13 cellular contexts compared by ENCODE assay signal in the genomic region with DNA sequence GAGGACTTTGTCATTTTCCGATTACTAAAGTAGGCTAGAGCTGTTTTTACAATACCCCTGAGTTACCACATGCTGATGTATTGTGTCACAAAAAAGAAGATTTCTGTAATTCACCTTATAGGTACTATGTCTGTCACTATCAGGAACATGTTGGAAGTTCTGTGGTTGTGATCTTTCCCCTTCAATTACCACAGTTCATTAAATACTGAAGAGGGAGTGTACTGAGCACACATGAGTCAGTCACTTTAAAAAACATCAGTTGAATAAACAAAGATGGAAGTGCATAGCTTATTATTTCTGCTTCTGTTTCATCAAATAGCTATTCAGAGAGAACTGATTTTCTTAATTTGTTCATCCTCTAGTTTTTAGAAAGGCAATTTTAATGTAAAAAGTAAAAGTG. TPM values are rescaled to one million over a fixed set of nuclear protein-coding genes. Genes with fewer than 3 reads are reported as not detected.
DNase-seq lines count a peak whose midpoint lies in the region; ATAC-seq, FAIRE-seq and TF ChIP-seq lines count a peak whose summit lies in the region.
"Had no signal": no experiment of that assay in that cellular context is flagged by ENCODE, and none has a peak within 500 bp of the region (broad histone marks: within the 10 kb centered on the region; RNA-seq: fewer than 3 reads in every experiment).

No MANE protein-coding gene starts in this region.

- H3K4me1 ChIP-seq in mammary epithelial cell (ENCODE audit: insufficient read depth, low read length) = peaks cover 2% of the 10 kb centered on the region
- peaks cover 22 to 26% of the 10 kb centered on the region in 2 experiments for H3K4me1 ChIP-seq in neutrophil (ENCODE audit: control insufficient read depth in 1 of 2, insufficient read depth in 1 of 2, low read depth in 1 of 2, low read length in 1 of 2)
- H3K4me1 ChIP-seq: right lobe of liver had no signal

- H3K27me3 ChIP-seq in mammary epithelial cell (ENCODE audit: insufficient read depth, low read length) = no peaks in the 10 kb centered on the region
- no peaks in the 10 kb centered on the region for H3K27me3 ChIP-seq in neutrophil
- H3K27me3 ChIP-seq: hepatocyte, right lobe of liver had no signal

- BruUV-seq in mammary epithelial cell (replicated peaks; lab: Mats Ljungman, UMichigan) = no TSS peak

- CTCF ChIA-PET in mammary epithelial cell (lab: Charles Lee; ENCODE audit: low non-redundant PET) = no interaction called here

- in situ Hi-C loops in mammary epithelial cell (cut with MboI; ENCODE audit: low sequenced_read_pairs in 2 of 2) = no loop called here

- H3K79me2 ChIP-seq in mammary epithelial cell (ENCODE audit: insufficient read depth, low read length) = peaks cover 63% of the 10 kb centered on the region

- no peak overlapping the region for H2AFZ ChIP-seq in mammary epithelial cell (ENCODE audit: low read depth, low read length)
- H2AFZ ChIP-seq: hepatocyte had no signal

- ATAC-seq in sciatic nerve (no peak), GM21786 (IDR thresholded peaks at IDR 0.05; ENCODE audit: unreplicated experiment) (no peak)

- H3K9me3 ChIP-seq in mammary epithelial cell (replicated peaks; ENCODE audit: insufficient read depth, low read length) = no peaks in the 10 kb centered on the region
- no peaks in the 10 kb centered on the region for H3K9me3 ChIP-seq in neutrophil
- H3K9me3 ChIP-seq: right lobe of liver had no signal

- 90% methylated on average over 1 of the region's 1 CpG for WGBS in mammary epithelial cell (ENCODE audit: low coverage, missing lambda C conversion rate)

- H3K36me3 ChIP-seq in mammary epithelial cell (ENCODE audit: insufficient read depth, low read length) = peaks cover 23% of the 10 kb centered on the region
- H3K36me3 ChIP-seq in neutrophil = peaks cover 29% of the 10 kb centered on the region

- H4K20me1 ChIP-seq in mammary epithelial cell (ENCODE audit: insufficient read depth, low read length) = no peaks in the 10 kb centered on the region

- no peak overlapping the region for H3K9ac ChIP-seq in mammary epithelial cell (ENCODE audit: insufficient read depth, low read length)

- H3K27ac ChIP-seq in mammary epithelial cell (ENCODE audit: insufficient read depth, low read depth, low read length) = no peak overlapping the region
- peak overlapping the region; percentile 74 for H3K27ac ChIP-seq in neutrophil
- no peak overlapping the region for H3K27ac ChIP-seq in substantia nigra (ENCODE audit: low read depth, low read length, poor library complexity, severe bottlenecking)
- H3K27ac ChIP-seq: hepatocyte, right lobe of liver had no signal

- TF ChIP-seq POLR2A in GM12891 (IDR thresholded peaks at IDR 0.05; ENCODE audit: low read depth, low read length) = no peak

- FAIRE-seq in GM12891 (lab: Jason Lieb, UNC) = peak; percentile 20
- FAIRE-seq: GM18507 had no signal

- H3K4me3 ChIP-seq in mammary epithelial cell (replicated peaks in 1 of 3; ENCODE audit: insufficient read depth in 1 of 3, low read depth in 2 of 3, low read length in 3 of 3) (no peak overlapping the region), neutrophil (ENCODE audit: low read depth in 1 of 2, low read length in 1 of 2) (no peak overlapping the region)
- H3K4me3 ChIP-seq: hepatocyte, right lobe of liver had no signal

- TF ChIP-seq CTCF in mammary epithelial cell (conservative IDR thresholded peaks at IDR 0.05 in 1 of 2, IDR thresholded peaks at IDR 0.05 in 1 of 2; ENCODE audit: extremely low read depth in 1 of 2, insufficient read depth in 1 of 2, low read depth in 1 of 2, low read length in 2 of 2) = no peak
- no peak for TF ChIP-seq CTCF in neutrophil (IDR thresholded peaks at IDR 0.05)

- dilution Hi-C loops in mammary epithelial cell (cut with HindIII; ENCODE audit: low sequenced_read_pairs) = no loop called here

- DNase-seq in GM12891 (ENCODE audit: insufficient read length, low spot score) (no peak), NCI-H2029 treated with DMSO at 0.1 percent for 48 hours (lab: John Stamatoyannopoulos, UW) (peak; percentile 49), mammary epithelial cell (peak; percentile 77), sciatic nerve (ENCODE audit: low spot score) (no peak), substantia nigra (lab: John Stamatoyannopoulos, UW) (no peak)
- DNase-seq: activated CD4-positive, CD25-positive, alpha-beta regulatory T cell treated with anti-CD3 and anti-CD28 coated beads, Interleukin-2, amount 50 U/mL, for 72 hours; activated effector memory CD4-positive, alpha-beta T cell treated with Interleukin-2 at 50 U/mL for 16 hours; DND-41; right lobe of liver had no signal

- no peak overlapping the region for H3K4me2 ChIP-seq in mammary epithelial cell (ENCODE audit: insufficient read depth, low read depth, low read length)
- H3K4me2 ChIP-seq: hepatocyte had no signal

- intact Hi-C loops in mammary epithelial cell (cut with micrococcal nuclease) = no loop called here
- intact Hi-C loops in sciatic nerve (cut with DNase I) = no loop called here

TF ChIP-seq in GM12891, 5 proteins besides CTCF, POLR2A, EP300 and RAD21:
- TF ChIP-seq POLR2AphosphoS5 (IDR thresholded peaks at IDR 0.05; ENCODE audit: low read depth, low read length) = no peak
- no peak for TF ChIP-seq TAF1 (IDR thresholded peaks at IDR 0.05; ENCODE audit: low read depth, low read length)

RNA-seq across cellular contexts. Expression of a gene that starts 31.7 kb away (rescaled TPM):
- polyA plus RNA-seq in GM12891 (2012; ENCODE audit: low read depth, missing spikeins) = 160 TPM
- 100 to 1,000 TPM; 117 to 125 TPM for total RNA-seq in mammary epithelial cell
- 55.3 TPM for polyA plus RNA-seq in mammary epithelial cell
- polyA minus RNA-seq in mammary epithelial cell = 19.2 TPM
- 106 TPM for total RNA-seq in sciatic nerve

RNA-seq across cellular contexts. Expression of a gene that starts 32.0 kb away (rescaled TPM):
- polyA plus RNA-seq in GM12891 (2012; ENCODE audit: low read depth, missing spikeins) = 47.5 TPM
- 10 to 100 TPM; 33.4 to 48.5 TPM for total RNA-seq in mammary epithelial cell
- polyA plus RNA-seq in mammary epithelial cell = 32.3 TPM
- polyA minus RNA-seq in mammary epithelial cell = 24.7 TPM
- total RNA-seq in sciatic nerve = 44.6 TPM

RNA-seq across cellular contexts. Expression of a gene that starts 56.9 kb away (rescaled TPM):
- 0.10 TPM for polyA plus RNA-seq in GM12891 (2012; ENCODE audit: low read depth, missing spikeins)
- total RNA-seq in mammary epithelial cell = 1 to 10 TPM in 1 of 2 donors, not detected in 1; 1.8 TPM
- not detected for polyA plus RNA-seq in mammary epithelial cell
- polyA minus RNA-seq in mammary epithelial cell = not detected
- total RNA-seq in sciatic nerve = 72.8 TPM

Comparison
In these comparisons a context has a peak if more than half of its experiments do, and no peak if none do; other contexts are left out.
1. DNase-seq: peak in NCI-H2029 treated with DMSO at 0.1 percent for 48 hours (single experiment) and mammary epithelial cell (single experiment); none in GM12891 (single experiment), sciatic nerve (single experiment) and substantia nigra (0 of 49).
2. RNA of a gene that starts 56.9 kb away (total RNA-seq): 72.8 TPM in sciatic nerve (single experiment); 1.8 TPM in mammary epithelial cell; every median in the first group is over 10 times any median in the second.